In the genomic region with DNA sequence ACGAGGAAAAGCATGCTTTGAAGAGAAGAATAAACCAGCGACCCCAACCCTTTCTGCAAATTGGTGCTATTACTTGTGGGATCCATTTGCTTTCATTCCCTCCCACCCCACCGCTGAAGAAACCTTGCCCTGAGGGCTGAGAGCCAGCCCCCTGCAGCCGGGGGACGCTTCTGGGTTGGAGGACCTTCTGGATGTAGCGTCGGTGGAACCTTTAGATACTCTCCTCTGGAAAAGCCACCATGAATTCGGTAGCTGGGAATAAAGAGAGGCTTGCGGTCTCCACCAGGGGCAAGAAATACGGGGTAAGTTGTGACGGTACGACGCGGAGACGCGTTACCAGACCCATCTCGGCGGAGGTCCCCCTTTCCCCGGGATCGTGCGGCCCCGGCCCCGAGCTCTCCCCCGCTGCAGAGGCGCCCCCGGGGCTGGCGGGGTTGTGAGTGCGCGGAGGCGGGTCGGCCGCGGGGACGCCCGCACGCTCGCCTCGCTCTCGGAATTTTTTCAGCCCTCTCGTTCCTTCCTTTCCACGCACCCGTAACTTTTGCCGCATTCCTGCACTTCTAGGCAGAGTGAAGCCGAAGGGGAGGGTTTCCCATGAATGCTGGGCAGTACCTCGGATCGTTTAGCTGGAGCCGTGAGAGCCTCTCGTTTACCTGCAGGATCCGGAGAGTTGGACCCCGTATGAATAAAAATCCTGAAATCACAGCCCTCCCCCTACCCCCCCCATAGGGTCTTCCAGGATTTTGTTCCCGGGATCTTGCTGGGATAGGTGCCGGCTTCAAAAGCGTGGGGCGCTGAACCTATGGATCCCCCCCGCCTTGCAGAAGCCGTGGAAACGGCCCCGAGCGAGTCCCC, we compare ENCODE assay signal across 8 cellular contexts. TPM values are rescaled to one million over a fixed set of nuclear protein-coding genes. Genes with fewer than 3 reads are reported as not detected.
DNase-seq lines count a peak whose midpoint lies in the region; ATAC-seq and TF ChIP-seq lines count a peak whose summit lies in the region.

No MANE protein-coding gene starts in this region.

- 0 to 1% methylated on average over 13 to 59 of the region's 59 CpGs for WGBS in body of pancreas, 2 donors

- peaks cover 72% of the 10 kb centered on the region for H3K27me3 Mint-ChIP-seq in activated CD4-positive, alpha-beta T cell treated with anti-CD3 and anti-CD28 coated beads, Interleukin-2, amount 10 ng/mL, durations not matched to agents 24 days and 14 days

- H3K4me3 ChIP-seq in body of pancreas = peak overlapping the region in 1 of 2 donors; percentile 33

- H3K36me3 ChIP-seq in body of pancreas (replicated peaks in 1 of 2; ENCODE audit: insufficient read depth in 1 of 2, low read depth in 2 of 2) = no peaks in the 10 kb centered on the region

- H3K36me3 Mint-ChIP-seq in activated CD4-positive, alpha-beta T cell treated with anti-CD3 and anti-CD28 coated beads, Interleukin-2, amount 10 ng/mL, durations not matched to agents 24 days and 14 days (ENCODE audit: low read depth) = no peaks in the 10 kb centered on the region
- H3K36me3 Mint-ChIP-seq in stimulated activated effector memory CD8-positive, alpha-beta T cell treated with anti-CD3 and anti-CD28 coated beads, Interleukin-12 subunit alpha, Interleukin-12 subunit beta, amount 100 ng/mL, for 72 hours = peaks cover 9% of the 10 kb centered on the region

- H3K9me3 ChIP-seq in body of pancreas = no peaks in the 10 kb centered on the region

- intact Hi-C loops in activated CD4-positive, alpha-beta T cell treated with anti-CD3 and anti-CD28 coated beads, Interleukin-2, amount 10 ng/mL, durations not matched to agents 24 days and 14 days (cut with micrococcal nuclease) = loop anchor here (5.0 to 10.0 kb wide), 6 partner anchors 183 to 1901 kb away; a partner anchor contains a TSS
- intact Hi-C loops in body of pancreas (cut with DNase I) = loop anchor here (5.0 to 10.0 kb wide), 2 partner anchors 229 to 852 kb away; no protein-coding TSS in a partner anchor

- peak overlapping the region; percentile 34 for H3K27ac Mint-ChIP-seq in activated CD4-positive, alpha-beta T cell treated with anti-CD3 and anti-CD28 coated beads, Interleukin-2, amount 10 ng/mL, durations not matched to agents 24 days and 14 days
- H3K27ac Mint-ChIP-seq in stimulated activated effector memory CD8-positive, alpha-beta T cell treated with anti-CD3 and anti-CD28 coated beads, Interleukin-12 subunit alpha, Interleukin-12 subunit beta, amount 100 ng/mL, for 72 hours = no peak overlapping the region

- peaks cover 8% of the 10 kb centered on the region for H3K9me3 Mint-ChIP-seq in activated CD4-positive, alpha-beta T cell treated with anti-CD3 and anti-CD28 coated beads, Interleukin-2, amount 10 ng/mL, durations not matched to agents 24 days and 14 days
- H3K9me3 Mint-ChIP-seq in stimulated activated effector memory CD8-positive, alpha-beta T cell treated with anti-CD3 and anti-CD28 coated beads, Interleukin-12 subunit alpha, Interleukin-12 subunit beta, amount 100 ng/mL, for 72 hours = peaks cover 6% of the 10 kb centered on the region

- no peak for TF ChIP-seq POLR2A in body of pancreas (IDR thresholded peaks at IDR 0.05)

- H3K4me3 Mint-ChIP-seq in activated CD4-positive, alpha-beta T cell treated with anti-CD3 and anti-CD28 coated beads, Interleukin-2, amount 10 ng/mL, durations not matched to agents 24 days and 14 days = peak overlapping the region; percentile 84
- peak overlapping the region; percentile 73 for H3K4me3 Mint-ChIP-seq in stimulated activated effector memory CD8-positive, alpha-beta T cell treated with anti-CD3 and anti-CD28 coated beads, Interleukin-12 subunit alpha, Interleukin-12 subunit beta, amount 100 ng/mL, for 72 hours

- H3K27ac ChIP-seq in body of pancreas = no peak overlapping the region

- ATAC-seq in stimulated activated effector memory CD8-positive, alpha-beta T cell treated with anti-CD3 and anti-CD28 coated beads, Interleukin-12 subunit alpha, Interleukin-12 subunit beta, amount 100 ng/mL, for 72 hours = no peak
- ATAC-seq in HG03196 (IDR thresholded peaks at IDR 0.05; ENCODE audit: unreplicated experiment) = no peak
- ATAC-seq in body of pancreas = no peak

- H3K27me3 ChIP-seq in body of pancreas = peaks cover 0 to 4% of the 10 kb centered on the region in 2 donors

- peaks cover 43% of the 10 kb centered on the region for H3K4me1 ChIP-seq in body of pancreas

- peak in 1 of 7 experiments; percentile 5 for TF ChIP-seq CTCF in body of pancreas (IDR thresholded peaks at IDR 0.05)

- peak; percentile 62 for DNase-seq in activated CD4-positive, alpha-beta T cell treated with anti-CD3 and anti-CD28 coated beads, Interleukin-2, amount 10 ng/mL, durations not matched to agents 24 days and 14 days
- DNase-seq in activated CD4-positive, alpha-beta T cell treated with anti-CD3 and anti-CD28 coated beads, Interleukin-2, amount 50 U/mL, for 1 hour = no peak
- peak; percentile 65 for DNase-seq in NCI-H2227 treated with DMSO at 0.1 percent for 48 hours (lab: John Stamatoyannopoulos, UW)
- peak; percentile 24 for DNase-seq in amniotic epithelial cell (ENCODE audit: low read depth)
- peak; percentile 37 for DNase-seq in iPS-NIHi11 (ENCODE audit: low spot score)
- peak in 1 of 2 donors; percentile 51 for DNase-seq in stimulated activated effector memory CD8-positive, alpha-beta T cell treated with anti-CD3 and anti-CD28 coated beads, Interleukin-12 subunit alpha, Interleukin-12 subunit beta, amount 100 ng/mL, for 72 hours (ENCODE audit: low spot score in 2 of 2)
- DNase-seq in body of pancreas = no peak

- peaks cover 13% of the 10 kb centered on the region for H3K4me1 Mint-ChIP-seq in activated CD4-positive, alpha-beta T cell treated with anti-CD3 and anti-CD28 coated beads, Interleukin-2, amount 10 ng/mL, durations not matched to agents 24 days and 14 days
- peaks cover 24% of the 10 kb centered on the region for H3K4me1 Mint-ChIP-seq in stimulated activated effector memory CD8-positive, alpha-beta T cell treated with anti-CD3 and anti-CD28 coated beads, Interleukin-12 subunit alpha, Interleukin-12 subunit beta, amount 100 ng/mL, for 72 hours

RNA-seq across cellular contexts. Expression of a gene that starts 0.6 kb away (rescaled TPM):
- total RNA-seq in activated CD4-positive, alpha-beta T cell treated with anti-CD3 and anti-CD28 coated beads, Interleukin-2, amount 10 ng/mL, durations not matched to agents 24 days and 14 days = 0.02 and 0.07 TPM in 2 replicates
- total RNA-seq in body of pancreas = 1 to 10 TPM in 1 of 2 donors, under 1 TPM in 1; 0.78 to 4.6 TPM

Comparison
In these comparisons a context has a peak if more than half of its experiments do, and no peak if none do; other contexts are left out.
1. DNase-seq: peak in activated CD4-positive, alpha-beta T cell treated with anti-CD3 and anti-CD28 coated beads, Interleukin-2, amount 10 ng/mL, durations not matched to agents 24 days and 14 days (single experiment), NCI-H2227 treated with DMSO at 0.1 percent for 48 hours (single experiment), amniotic epithelial cell (single experiment) and iPS-NIHi11 (single experiment); none in activated CD4-positive, alpha-beta T cell treated with anti-CD3 and anti-CD28 coated beads, Interleukin-2, amount 50 U/mL, for 1 hour (single experiment) and body of pancreas (0 of 4).